13 cellular contexts compared by ENCODE assay signal in genomic region chr4:68569036-68569435, GRCh38. TPM values are rescaled to one million over a fixed set of nuclear protein-coding genes. Genes with fewer than 3 reads are reported as not detected.
DNase-seq lines count a peak whose midpoint lies in the region; ATAC-seq and TF ChIP-seq lines count a peak whose summit lies in the region.
"Not testable (repeated sequence)": the region's sequence is repeated elsewhere in the genome, so short reads cannot be mapped to it uniquely, and the experiment has no call there.
"Had no signal": no experiment of that assay in that cellular context is flagged by ENCODE, and none has a peak within 500 bp of the region (broad histone marks: within the 10 kb centered on the region; RNA-seq: fewer than 3 reads in every experiment).

No MANE protein-coding gene starts in this region.

- peaks cover 32% of the 10 kb centered on the region for H3K4me1 Mint-ChIP-seq in activated B cell treated with CpG ODN at 0.5 μM for 24 hours

- not testable (repeated sequence) for H3K27me3 ChIP-seq in MM.1S (replicated peaks; ENCODE audit: insufficient read depth, low read length)

- ATAC-seq in GM18867 (IDR thresholded peaks at IDR 0.05; ENCODE audit: unreplicated experiment), result peak; percentile 25
- peak; percentile 15 for ATAC-seq in GM21360 (IDR thresholded peaks at IDR 0.05; ENCODE audit: unreplicated experiment)
- ATAC-seq in HG02610 (IDR thresholded peaks at IDR 0.05; ENCODE audit: unreplicated experiment), result peak; percentile 20
- peak; percentile 4 for ATAC-seq in HG03097 (IDR thresholded peaks at IDR 0.05; ENCODE audit: low FRiP score, unreplicated experiment)
- ATAC-seq in activated B cell treated with CpG ODN at 0.5 μM for 24 hours (ENCODE audit: low read depth), result not testable (repeated sequence)
- peak; percentile 77 for ATAC-seq in left lobe of liver

- H2AFZ ChIP-seq in MM.1S (ENCODE audit: low read length), result not testable (repeated sequence)

- not testable (repeated sequence) for H3K9me3 ChIP-seq in MM.1S (replicated peaks; ENCODE audit: insufficient read depth, low read length)

- not testable (repeated sequence) for H3K9ac ChIP-seq in MM.1S (ENCODE audit: low read length)

- not testable (repeated sequence) for H3K27ac ChIP-seq in MM.1S (ENCODE audit: low read length)

- peaks cover 31% of the 10 kb centered on the region for H3K79me2 ChIP-seq in MM.1S (ENCODE audit: low read length)

- not testable (repeated sequence) for H3F3A ChIP-seq in MM.1S (ENCODE audit: insufficient read depth, low read length)

- H3K9me2 ChIP-seq in MM.1S (replicated peaks; ENCODE audit: insufficient read depth, low read length), result not testable (repeated sequence)

- not testable (repeated sequence) for H3K27me3 Mint-ChIP-seq in activated B cell treated with CpG ODN at 0.5 μM for 24 hours

- 0 out of 2 replicates have a peak overlapping the region, but pooled peaks have one; percentile 15 for H3K4me3 ChIP-seq in MM.1S (ENCODE audit: low read length)

- TF ChIP-seq CTCF in MM.1S (IDR thresholded peaks at IDR 0.05; ENCODE audit: low read length); activated B cell treated with CpG ODN at 0.5 μM for 24 hours (IDR thresholded peaks at IDR 0.05): not testable (repeated sequence)

- not testable (repeated sequence) for H3K9me3 Mint-ChIP-seq in activated B cell treated with CpG ODN at 0.5 μM for 24 hours

- POLR2A ChIA-PET in activated B cell treated with CpG ODN at 0.5 μM for 24 hours (lab: Charles Lee), result not testable (repeated sequence)

- intact Hi-C loops in activated B cell treated with CpG ODN at 0.5 μM for 24 hours (cut with micrococcal nuclease), result not testable (repeated sequence)

- in situ Hi-C loops in ACHN (cut with HindIII; ENCODE audit: low pct_ligation_motif_present, low pct_unique_long_range_greater_than_20kb, low sequenced_read_pairs), result not testable (repeated sequence)

- H4K20me1 ChIP-seq in MM.1S (ENCODE audit: insufficient read depth, low read length), result not testable (repeated sequence)

- not testable (repeated sequence) for H3K36me3 Mint-ChIP-seq in activated B cell treated with CpG ODN at 0.5 μM for 24 hours (ENCODE audit: low read depth)

- not testable (repeated sequence) for H3K4me3 Mint-ChIP-seq in activated B cell treated with CpG ODN at 0.5 μM for 24 hours

- CTCF ChIA-PET in activated B cell treated with CpG ODN at 0.5 μM for 24 hours (lab: Charles Lee), result not testable (repeated sequence)

- not testable (repeated sequence) for H3K36me3 ChIP-seq in MM.1S (replicated peaks; ENCODE audit: insufficient read depth, low read length)

- peak overlapping the region; percentile 68 for H3K27ac Mint-ChIP-seq in activated B cell treated with CpG ODN at 0.5 μM for 24 hours

- DNase-seq in ACHN, result peak; percentile 4
- not testable (repeated sequence) for DNase-seq in MM.1S; activated B cell treated with CpG ODN at 0.5 μM for 24 hours; left lobe of liver (ENCODE audit: low spot score)

- H3K4me2 ChIP-seq in MM.1S (ENCODE audit: low read depth, low read length), result not testable (repeated sequence)

- not testable (repeated sequence) for H3K4me1 ChIP-seq in MM.1S (ENCODE audit: low read length)

RNA-seq across cellular contexts. Expression of gene UGT2B17, which starts 7.1 kb away (rescaled TPM):
- total RNA-seq in activated B cell treated with CpG ODN at 0.5 μM for 24 hours, result 2.5 and 2.8 TPM in 2 replicates
- 9.8 TPM for total RNA-seq in left lobe of liver
- total RNA-seq: Daoy, GM23248, HFFc6, HT1080, RPMI7951 had no signal
